Comparison of ENCODE assay signal across 19 cellular contexts in the genomic region with DNA sequence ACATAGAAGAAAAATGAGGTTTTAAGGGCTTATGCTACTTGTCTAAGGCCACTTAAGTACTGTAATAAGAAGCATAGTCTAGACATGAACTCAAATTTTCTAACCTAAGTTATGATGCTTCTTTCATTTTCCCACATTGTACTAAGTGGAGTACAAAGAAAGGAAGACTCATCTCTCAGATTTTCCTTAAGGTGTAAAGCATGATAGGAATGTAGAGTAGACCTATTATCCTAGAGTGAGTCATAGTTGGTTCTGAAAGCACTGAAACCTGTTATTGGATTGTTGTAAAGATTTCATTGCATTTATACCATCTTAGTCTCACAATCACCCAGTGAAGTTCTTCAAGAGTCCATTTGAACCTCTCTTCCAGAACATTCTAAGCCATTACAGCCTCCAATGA.
"Had no signal": no experiment of that assay in that cellular context is flagged by ENCODE, and none has a peak within 500 bp of the region (broad histone marks: within the 10 kb centered on the region; RNA-seq: fewer than 3 reads in every experiment).

No MANE protein-coding gene starts in this region.

- H3K27ac ChIP-seq: hepatocyte, lower lobe of right lung, neural progenitor cell, spleen, thyroid gland, upper lobe of right lung had no signal

- H3K27me3 ChIP-seq: hepatocyte, neural progenitor cell, thyroid gland, upper lobe of right lung had no signal

- ATAC-seq: lower lobe of right lung; naive thymus-derived CD4-positive, alpha-beta T cell; stimulated activated naive CD8-positive, alpha-beta T cell treated with anti-CD3 and anti-CD28 coated beads, Interleukin-15, Interleukin-2, amounts not matched to agents 100 U/mL and 50 U/mL, for 24 hours; T-helper 17 cell; upper lobe of right lung had no signal

- H3K9me3 ChIP-seq: lower lobe of right lung, spleen, thyroid gland, upper lobe of right lung had no signal

- H3K36me3 ChIP-seq: lower lobe of right lung, neural progenitor cell, spleen, thyroid gland, upper lobe of right lung had no signal

- DNase-seq: activated CD4-positive, alpha-beta T cell treated with anti-CD3 and anti-CD28 coated beads for 4 hours; activated CD4-positive, alpha-beta T cell treated with anti-CD3 and anti-CD28 coated beads, Interleukin-2, amount 50 U/mL, for 48 hours; activated CD4-positive, CD25-positive, alpha-beta regulatory T cell; activated naive CD4-positive, alpha-beta T cell treated with Interleukin-2 at 50 U/mL for 16 hours; activated naive CD8-positive, alpha-beta T cell treated with anti-CD3 and anti-CD28 coated beads for 36 hours; activated T-cell treated with anti-CD3 and anti-CD28 coated beads, Interleukin-2, amount 50 U/mL, for 48 hours; effector CD4-positive, alpha-beta T cell; glutamatergic neuron; lower lobe of right lung; naive thymus-derived CD4-positive, alpha-beta T cell; retina; spleen; stimulated activated CD4-positive, alpha-beta T cell treated with anti-CD3 and anti-CD28 coated beads, Interleukin-4, amount 100 ng/mL, for 24 hours; stimulated activated naive CD8-positive, alpha-beta T cell treated with anti-CD3 and anti-CD28 coated beads, Interleukin-15, Interleukin-2, amounts not matched to agents 100 U/mL and 50 U/mL, for 24 hours; T-helper 17 cell; thyroid gland; upper lobe of right lung had no signal

- H3K4me1 ChIP-seq: lower lobe of right lung, neural progenitor cell, spleen, thyroid gland, upper lobe of right lung had no signal

- H3K4me3 ChIP-seq: hepatocyte, lower lobe of right lung, neural progenitor cell, spleen, thyroid gland, upper lobe of right lung had no signal
